23 cellular contexts compared by ENCODE assay signal in genomic region chr19:8132858-8133458, GRCh38. TPM values are rescaled to one million over a fixed set of nuclear protein-coding genes. Genes with fewer than 3 reads are reported as not detected.
A peak's percentile ranks its signal among the peaks of the same experiment; 100 is the strongest.
DNase-seq lines count a peak whose midpoint lies in the region; ATAC-seq, FAIRE-seq and TF ChIP-seq lines count a peak whose summit lies in the region.
"Had no signal": no experiment of that assay in that cellular context is flagged by ENCODE, and none has a peak within 500 bp of the region (broad histone marks: within the 10 kb centered on the region; RNA-seq: fewer than 3 reads in every experiment).

No MANE protein-coding gene starts in this region.

- no peaks in the 10 kb centered on the region for H3K9me1 ChIP-seq in K562 (ENCODE audit: control insufficient read depth, insufficient read depth, low read length)

- no peaks in the 10 kb centered on the region for H4K20me1 ChIP-seq in PC-3 (ENCODE audit: low read length)
- peaks cover 7% of the 10 kb centered on the region for H4K20me1 ChIP-seq in K562 (replicated peaks; ENCODE audit: control insufficient read depth, insufficient read depth, low read length)

- peak; percentile 44 to 68; a peak in 5 of 6 replicates for ATAC-seq in A549
- ATAC-seq in PC-3: peak; percentile 87
- peak; percentile 42; the same call in 2 of the 3 replicates for ATAC-seq in K562
- no peak for ATAC-seq in Right ventricle myocardium inferior
- ATAC-seq: GM12878 had no signal

- no peak for TF ChIP-seq EP300 in A549 (IDR thresholded peaks at IDR 0.05)
- TF ChIP-seq EP300 in K562 (IDR thresholded peaks at IDR 0.05; ENCODE audit: low read length): no peak
- no peak for TF ChIP-seq EP300 in sigmoid colon (IDR thresholded peaks at IDR 0.05)

- H3K4me2 ChIP-seq in A549 (no peak overlapping the region), PC-3 (ENCODE audit: low read length) (peak overlapping the region; percentile 73), K562 (ENCODE audit: insufficient read depth, low read length) (no peak overlapping the region; the same call in 1 of the 2 replicates)

- DNase-seq in A549 (ENCODE audit: low read depth in 1 of 2, low spot score in 1 of 2) (no peak), PC-3 (peak; percentile 30), K562 (ENCODE audit: extremely low read depth in 1 of 4, low spot score in 3 of 4) (no peak), sigmoid colon (peak; percentile 60), Right ventricle myocardium inferior (ENCODE audit: missing footprints) (no peak), nucleus accumbens (lab: John Stamatoyannopoulos, UW) (no peak), NCI-H510A treated with DMSO at 0.1 percent for 48 hours (lab: John Stamatoyannopoulos, UW) (no peak)
- DNase-seq: CD4-positive, CD25-positive, alpha-beta regulatory T cell; DMS79 treated with DMSO at 0.1 percent for 48 hours; GM23248; Karpas-422; NCI-H1048; NCI-H1417 treated with DMSO at 0.1 percent for 48 hours; NCI-H187; NCI-H446; NCI-H526 treated with DMSO at 0.1 percent for 48 hours; Peyer's patch had no signal

- in situ Hi-C loops in K562 (cut with MboI): no loop called here

- H3K9ac ChIP-seq in PC-3 (ENCODE audit: low read length): no peak overlapping the region
- peak overlapping the region in 1 of 2 experiments; percentile 40; a peak in 1 of 4 replicates for H3K9ac ChIP-seq in K562 (ENCODE audit: insufficient read depth in 1 of 2, low read depth in 2 of 2, low read length in 2 of 2)
- H3K9ac ChIP-seq: GM23248 had no signal

- H2AFZ ChIP-seq in PC-3 (ENCODE audit: low read length): peak overlapping the region; percentile 75; the same call in 1 of the 2 replicates
- H2AFZ ChIP-seq in K562 (ENCODE audit: low read depth, low read length): no peak overlapping the region
- H2AFZ ChIP-seq: GM23248 had no signal

- H3K9me2 ChIP-seq in PC-3 (replicated peaks; ENCODE audit: low read length): no peaks in the 10 kb centered on the region

- POLR2A ChIA-PET in A549 (lab: Yijun Ruan, JAX): no interaction called here
- POLR2A ChIA-PET in PC-3 (lab: Charles Lee; ENCODE audit: unreplicated experiment): interaction anchor here (0.6 kb wide), 1 partner anchor 127 kb away, joined by 5 read pairs; the partner anchor contains the start of gene ELAVL1
- POLR2A ChIA-PET in K562 (lab: Yijun Ruan, JAX): no interaction called here

- H3K4me3 ChIP-seq in A549 (no peak overlapping the region), PC-3 (ENCODE audit: low read length) (peak overlapping the region; percentile 38), K562 (no peak overlapping the region), sigmoid colon (no peak overlapping the region)
- H3K4me3 ChIP-seq: GM12878, GM23248, HAP-1, Peyer's patch, SK-N-MC had no signal

- FAIRE-seq in A549 (lab: Jason Lieb, UNC): no peak
- no peak for FAIRE-seq in K562 (lab: Jason Lieb, UNC)
- FAIRE-seq: GM12878 had no signal

- peaks cover 37% of the 10 kb centered on the region for H3K27me3 ChIP-seq in PC-3 (ENCODE audit: low read length)
- H3K27me3 ChIP-seq in K562 (ENCODE audit: control insufficient read depth in 2 of 2, insufficient read depth in 2 of 2, low read length in 2 of 2): peaks cover 27 to 44% of the 10 kb centered on the region in 2 experiments; a peak in 4 of 5 replicates
- H3K27me3 ChIP-seq in sigmoid colon: no peaks in the 10 kb centered on the region
- H3K27me3 ChIP-seq: Peyer's patch had no signal

- intact Hi-C loops in PC-3 (cut with micrococcal nuclease) (no loop called here), K562 (cut with micrococcal nuclease) (no loop called here), sigmoid colon (cut with DNase I) (no loop called here), Right ventricle myocardium inferior (cut with DNase I) (no loop called here)

- CTCF ChIA-PET in A549 (lab: Yijun Ruan, JAX): no interaction called here
- CTCF ChIA-PET in PC-3 (lab: Charles Lee): no interaction called here
- CTCF ChIA-PET in K562 (lab: Yijun Ruan, JAX; ENCODE audit: low intra/inter-chr PET ratio): no interaction called here

- H3K9me3 ChIP-seq in A549: no peaks in the 10 kb centered on the region
- H3K9me3 ChIP-seq in PC-3 (ENCODE audit: low read length): no peaks in the 10 kb centered on the region
- no peaks in the 10 kb centered on the region for H3K9me3 ChIP-seq in K562 (replicated peaks; ENCODE audit: control insufficient read depth, insufficient read depth, low read depth, low read length)
- H3K9me3 ChIP-seq in sigmoid colon: no peaks in the 10 kb centered on the region
- H3K9me3 ChIP-seq: HAP-1, Peyer's patch had no signal

- TF ChIP-seq RAD21 in A549 (conservative IDR thresholded peaks at IDR 0.05 in 1 of 2, IDR thresholded peaks at IDR 0.05 in 1 of 2) (no peak), K562 (CRISPR knock-in tag; conservative IDR thresholded peaks at IDR 0.05 in 1 of 2, IDR thresholded peaks at IDR 0.05 in 1 of 2) (no peak)

- H3K27ac ChIP-seq in A549 (no peak overlapping the region), PC-3 (ENCODE audit: low read length) (no peak overlapping the region), K562 (ENCODE audit: extremely low read depth, low read depth, low read length) (no peak overlapping the region), sigmoid colon (no peak overlapping the region)
- H3K27ac ChIP-seq: GM23248, Peyer's patch, SK-N-MC had no signal

- H3K4me1 ChIP-seq in A549 (no peaks in the 10 kb centered on the region), PC-3 (ENCODE audit: insufficient read depth, low read length) (no peaks in the 10 kb centered on the region), K562 (replicated peaks in 1 of 2; ENCODE audit: control insufficient read depth in 2 of 2, insufficient read depth in 2 of 2, low read length in 2 of 2) (peaks cover 0 to 16% of the 10 kb centered on the region in 2 experiments; a peak in 2 of 5 replicates), sigmoid colon (no peaks in the 10 kb centered on the region)
- H3K4me1 ChIP-seq: HAP-1, Peyer's patch had no signal

- no peaks in the 10 kb centered on the region for H3K79me2 ChIP-seq in PC-3 (ENCODE audit: low read length)
- H3K79me2 ChIP-seq in K562 (ENCODE audit: control insufficient read depth, insufficient read depth, low read length): no peaks in the 10 kb centered on the region

- TF ChIP-seq CTCF in A549 (IDR thresholded peaks at IDR 0.05) (no peak), PC-3 (conservative IDR thresholded peaks at IDR 0.05; ENCODE audit: low read depth, low read length) (peak; percentile 11; the same call in 1 of the 2 replicates), K562 (IDR thresholded peaks at IDR 0.05 in 2 of 3, conservative IDR thresholded peaks at IDR 0.05 in 1 of 3; ENCODE audit: insufficient read depth in 2 of 3, low read depth in 1 of 3, low read length in 3 of 3) (no peak), sigmoid colon (IDR thresholded peaks at IDR 0.05) (no peak)

- no TSS peak for BruUV-seq in PC-3 (replicated peaks; lab: Mats Ljungman, UMichigan)
- BruUV-seq in K562 (replicated peaks; lab: Mats Ljungman, UMichigan): no TSS peak

- H3F3A ChIP-seq in PC-3 (ENCODE audit: low read length, unreplicated experiment): no peaks in the 10 kb centered on the region

- no peaks in the 10 kb centered on the region for H3K36me3 ChIP-seq in PC-3 (ENCODE audit: low read depth, low read length)
- no peaks in the 10 kb centered on the region for H3K36me3 ChIP-seq in K562 (ENCODE audit: control insufficient read depth, insufficient read depth, low read length)
- H3K36me3 ChIP-seq in sigmoid colon: no peaks in the 10 kb centered on the region
- H3K36me3 ChIP-seq: HAP-1, Peyer's patch had no signal

- 26% methylated on average over 14 of the region's 20 CpGs for WGBS in A549 (ENCODE audit: missing lambda C conversion rate)
- WGBS in K562 (ENCODE audit: insufficient coverage, low coverage, missing lambda C conversion rate): 9% methylated on average over 16 of the region's 20 CpGs
- WGBS in sigmoid colon, 2 donors: 72 to 82% methylated on average over 20 of the region's 20 CpGs

- TF ChIP-seq POLR2A in A549 (IDR thresholded peaks at IDR 0.05; ENCODE audit: low read length) (no peak), K562 (conservative IDR thresholded peaks at IDR 0.05) (no peak), sigmoid colon (IDR thresholded peaks at IDR 0.05) (no peak)

TF ChIP-seq in A549, 52 proteins besides CTCF, POLR2A, EP300 and RAD21 (continues in another document):
- no peak for TF ChIP-seq RFX5 (IDR thresholded peaks at IDR 0.05)
- TF ChIP-seq EHF (CRISPR knock-in tag; IDR thresholded peaks at IDR 0.05): no peak
- TF ChIP-seq JUNB (IDR thresholded peaks at IDR 0.05): no peak
- no peak for TF ChIP-seq HEYL (CRISPR knock-in tag; IDR thresholded peaks at IDR 0.05)

TF ChIP-seq in K562, 482 proteins besides CTCF, POLR2A, EP300 and RAD21 (continues in another document):
- no peak for TF ChIP-seq PCBP1 (IDR thresholded peaks at IDR 0.05; ENCODE audit: low read depth, low read length, poor library complexity, severe bottlenecking)

RNA-seq across cellular contexts. Expression of gene FBN3, which starts 16.4 kb away (rescaled TPM):
- polyA plus RNA-seq in A549 (2011; rRNA removed) (0.01 TPM in 1 of 2 replicates, not detected in the other), A549 (2017; fragmentation: RNase III; extraction: RNeasy Plus Mini Kit Qiagen cat#74134 plus additional on column Dnase treatment) (not detected in 3 replicates), K562 (2011; rRNA removed) (0.08 and 0.11 TPM in 2 replicates), K562 (2014; fragmentation: Illumina TruSeq; extraction: Trizol) (not detected in 2 replicates), K562 (2014; fragmentation: Nextera tagmentation; extraction: Ambion mirVana) (under 1 TPM in 1 of 2 experiments, not detected in 1; 0.01 TPM), K562 (2014; rRNA removed) (0.01 and 0.03 TPM in 2 replicates), sigmoid colon (under 1 TPM in 1 of 3 donors, not detected in 2; 0.06 TPM)
- under 0.01 TPM in 2 replicates for polyA plus RNA-seq in A549 (2012; cell fraction: cytosol; rRNA removed)
- polyA plus RNA-seq in A549 (2012; cell fraction: nucleus; rRNA removed): 0.01 and 0.02 TPM in 2 replicates
- polyA minus RNA-seq in A549 (2011; rRNA and poly(A)+ RNA removed): not detected in 2 replicates
- total RNA-seq in PC-3 (2014; rRNA removed) (under 0.01 TPM in 2 replicates), K562 (2014; rRNA removed) (under 0.01 TPM in 1 of 2 replicates, not detected in the other), K562 (2014; rRNA removed; fragmentation: Illumina TruSeq; extraction: Trizol) (not detected in 2 replicates), K562 (2015; rRNA removed; fragmentation: Illumina TruSeq; extraction: Trizol) (not detected in 2 replicates), K562 (2021) (0.04 and 0.29 TPM in 2 replicates), sigmoid colon (not detected), Right ventricle myocardium inferior (not detected)
- total RNA-seq in K562 (2011; cell fraction: chromatin; rRNA removed; ENCODE audit: low replicate concordance): 2.3 TPM in 1 of 2 replicates, not detected in the other
- 0.67 TPM in 1 of 2 replicates, not detected in the other for total RNA-seq in K562 (2011; cell fraction: nucleolus; rRNA removed)
- total RNA-seq in K562 (2011; cell fraction: nucleoplasm; rRNA removed): 0.44 and 1.3 TPM in 2 replicates
- 0.04 and 0.06 TPM in 2 replicates for polyA plus RNA-seq in K562 (2011; cell fraction: cytosol; rRNA removed)
- 0.13 and 0.54 TPM in 2 replicates for polyA plus RNA-seq in K562 (2011; cell fraction: nucleus; rRNA removed)
- polyA plus RNA-seq in K562 (2012): 0.01 and 0.08 TPM in 2 replicates
- polyA minus RNA-seq in K562 (2011; rRNA and poly(A)+ RNA removed): not detected in 2 replicates
- not detected in 2 replicates for polyA minus RNA-seq in K562 (2011; cell fraction: cytosol; rRNA and poly(A)+ RNA removed)
- 0.33 and 0.54 TPM in 2 replicates for polyA minus RNA-seq in K562 (2011; cell fraction: nucleus; rRNA and poly(A)+ RNA removed)
- total RNA-seq: GM23248, M059J had no signal
- polyA plus RNA-seq: BJ; CD4-positive, CD25-positive, alpha-beta regulatory T cell; GM12878; GM23248; IgD-negative memory B cell had no signal

Comparison
In these comparisons a context has a peak if more than half of its experiments do, and no peak if none do; other contexts are left out.
1. DNase-seq: peak in PC-3 (single experiment) and sigmoid colon (single experiment); none in A549 (0 of 2), K562 (0 of 4), Right ventricle myocardium inferior (single experiment), nucleus accumbens (0 of 56) and NCI-H510A treated with DMSO at 0.1 percent for 48 hours (single experiment).